Comparison of ENCODE assay signal across 13 cellular contexts in genomic region chr1:56095924-56096655, GRCh38.
DNase-seq lines count a peak whose midpoint lies in the region; ATAC-seq, FAIRE-seq and TF ChIP-seq lines count a peak whose summit lies in the region.
"Had no signal": no experiment of that assay in that cellular context is flagged by ENCODE, and none has a peak within 500 bp of the region (broad histone marks: within the 10 kb centered on the region; RNA-seq: fewer than 3 reads in every experiment).

No MANE protein-coding gene starts in this region.

- FAIRE-seq in astrocyte (lab: Jason Lieb, UNC): peak; percentile 17

- H3K79me2 ChIP-seq in astrocyte (ENCODE audit: insufficient read depth, low read length) (no peaks in the 10 kb centered on the region), smooth muscle cell (ENCODE audit: low read depth) (no peaks in the 10 kb centered on the region)

- H3K27ac Mint-ChIP-seq in astrocyte (ENCODE audit: unreplicated experiment): peak overlapping the region; percentile 60
- H3K27ac Mint-ChIP-seq: natural killer cell, WTC11 had no signal

- H3K4me1 ChIP-seq in astrocyte (ENCODE audit: insufficient read depth, low read length): no peaks in the 10 kb centered on the region
- peaks cover 5% of the 10 kb centered on the region for H3K4me1 ChIP-seq in smooth muscle cell (ENCODE audit: low read depth)
- H3K4me1 ChIP-seq in thyroid gland: no peaks in the 10 kb centered on the region

- peak; percentile 82 for ATAC-seq in left ventricle myocardium superior
- ATAC-seq: WTC11 had no signal

- peaks cover 20% of the 10 kb centered on the region for H3K4me1 Mint-ChIP-seq in astrocyte (ENCODE audit: low read depth, unreplicated experiment)
- H3K4me1 Mint-ChIP-seq: natural killer cell had no signal

- H3K27ac ChIP-seq in astrocyte (ENCODE audit: low read depth, low read length): no peak overlapping the region
- peak overlapping the region; percentile 10 for H3K27ac ChIP-seq in smooth muscle cell (ENCODE audit: low read depth)
- H3K27ac ChIP-seq in thyroid gland: no peak overlapping the region
- H3K27ac ChIP-seq: dorsolateral prefrontal cortex had no signal

- H3K36me3 Mint-ChIP-seq in astrocyte (ENCODE audit: low read depth, unreplicated experiment): no peaks in the 10 kb centered on the region
- H3K36me3 Mint-ChIP-seq: natural killer cell, WTC11 had no signal

- no peaks in the 10 kb centered on the region for H3K27me3 ChIP-seq in astrocyte (ENCODE audit: insufficient read depth, low read length)
- H3K27me3 ChIP-seq in smooth muscle cell (ENCODE audit: low read depth): no peaks in the 10 kb centered on the region
- H3K27me3 ChIP-seq in thyroid gland: no peaks in the 10 kb centered on the region

- H4K20me1 ChIP-seq in astrocyte (ENCODE audit: insufficient read depth, low read length) (no peaks in the 10 kb centered on the region), smooth muscle cell (ENCODE audit: low read depth) (no peaks in the 10 kb centered on the region)

- no peak overlapping the region for H3K9ac ChIP-seq in astrocyte (ENCODE audit: low read length)
- H3K9ac ChIP-seq in smooth muscle cell (ENCODE audit: low read depth): no peak overlapping the region

- no peak overlapping the region for H2AFZ ChIP-seq in astrocyte (ENCODE audit: low read depth, low read length)
- no peak overlapping the region for H2AFZ ChIP-seq in smooth muscle cell (ENCODE audit: low read depth)

- H3K4me3 ChIP-seq in astrocyte (ENCODE audit: insufficient read depth, low read depth, low read length): no peak overlapping the region
- no peak overlapping the region for H3K4me3 ChIP-seq in smooth muscle cell
- H3K4me3 ChIP-seq in thyroid gland (replicated peaks in 1 of 3): no peak overlapping the region
- H3K4me3 ChIP-seq: dorsolateral prefrontal cortex had no signal

- TF ChIP-seq CTCF in astrocyte (IDR thresholded peaks at IDR 0.05; ENCODE audit: insufficient read depth, low read depth, low read length) (no peak), smooth muscle cell (IDR thresholded peaks at IDR 0.05; ENCODE audit: borderline replicate concordance, insufficient read depth, poor library complexity, severe bottlenecking) (no peak), thyroid gland (IDR thresholded peaks at IDR 0.05) (no peak)

- peaks cover 2% of the 10 kb centered on the region for H3K9me3 Mint-ChIP-seq in astrocyte (ENCODE audit: unreplicated experiment)
- H3K9me3 Mint-ChIP-seq: natural killer cell, WTC11 had no signal

- H3K36me3 ChIP-seq in astrocyte (ENCODE audit: insufficient read depth, low read length): no peaks in the 10 kb centered on the region
- H3K36me3 ChIP-seq in smooth muscle cell (ENCODE audit: low read depth): no peaks in the 10 kb centered on the region
- no peaks in the 10 kb centered on the region for H3K36me3 ChIP-seq in thyroid gland

- no peak overlapping the region for H3K4me3 Mint-ChIP-seq in astrocyte (ENCODE audit: unreplicated experiment)
- H3K4me3 Mint-ChIP-seq: natural killer cell, WTC11 had no signal

- peaks cover 3% of the 10 kb centered on the region for H3K27me3 Mint-ChIP-seq in astrocyte (ENCODE audit: low read depth, unreplicated experiment)

- TF ChIP-seq POLR2A in thyroid gland (IDR thresholded peaks at IDR 0.05): no peak

- H3K4me2 ChIP-seq in astrocyte (ENCODE audit: low read length) (no peak overlapping the region), smooth muscle cell (peak overlapping the region; percentile 37)

- H3F3A ChIP-seq in smooth muscle cell (ENCODE audit: low read depth): peaks cover 4% of the 10 kb centered on the region

- H3K9me3 ChIP-seq in astrocyte (ENCODE audit: insufficient read depth, low read depth, low read length) (no peaks in the 10 kb centered on the region), smooth muscle cell (replicated peaks; ENCODE audit: low read depth) (no peaks in the 10 kb centered on the region), thyroid gland (no peaks in the 10 kb centered on the region)

- 46% methylated on average over 4 of the region's 4 CpGs for WGBS in smooth muscle cell (ENCODE audit: low lambda C conversion rate)
- 82 to 83% methylated on average over 4 of the region's 4 CpGs for WGBS in thyroid gland, 2 donors

- intact Hi-C loops in left ventricle myocardium superior (cut with micrococcal nuclease): no loop called here
- intact Hi-C loops in thyroid gland (cut with DNase I): no loop called here

- DNase-seq in GM03348 (ENCODE audit: low spot score) (peak; percentile 74), astrocyte (ENCODE audit: low read depth) (peak; percentile 96), left ventricle myocardium superior (no peak), smooth muscle cell (lab: John Stamatoyannopoulos, UW; ENCODE audit: unreplicated experiment) (no peak), DMS79 treated with DMSO at 0.1 percent for 48 hours (lab: John Stamatoyannopoulos, UW) (no peak), thyroid gland (no peak)
- no peak for DNase-seq in effector CD4-positive, alpha-beta T cell
- DNase-seq: activated T-cell treated with anti-CD3 and anti-CD28 coated beads for 4 hours, kidney glomerular epithelial cell, natural killer cell, NCI-H2029 treated with DMSO at 0.1 percent for 48 hours had no signal

Comparison
In these comparisons a context has a peak if more than half of its experiments do, and no peak if none do; other contexts are left out.
1. DNase-seq: peak in GM03348 (single experiment) and astrocyte (single experiment); none in left ventricle myocardium superior (single experiment), smooth muscle cell (single experiment), DMS79 treated with DMSO at 0.1 percent for 48 hours (single experiment), effector CD4-positive, alpha-beta T cell (single experiment) and thyroid gland (0 of 2).